ENCODE assay signal across 2 cellular contexts in the genomic region with DNA sequence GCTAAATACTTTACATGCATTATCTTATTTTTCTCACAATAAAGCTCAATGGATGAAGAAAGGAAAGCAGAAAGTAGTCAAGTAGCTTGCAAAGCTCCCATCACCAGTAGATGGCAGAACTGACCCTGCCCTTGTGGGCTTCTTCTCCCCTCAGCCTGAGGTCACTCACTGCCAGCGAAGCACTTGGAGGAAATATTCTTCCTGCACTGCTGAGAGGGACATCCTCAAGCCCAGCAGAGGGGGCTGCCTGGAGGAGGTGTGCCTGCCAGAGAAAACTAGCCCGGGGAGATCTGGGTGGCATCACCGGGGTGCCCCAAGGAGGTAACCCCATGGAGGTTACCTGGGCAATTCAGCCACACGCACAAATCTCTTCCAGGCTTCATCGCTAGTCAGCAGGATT.
TF ChIP-seq lines count a peak whose summit lies in the region.

No MANE protein-coding gene starts in this region.

TF ChIP-seq in SK-N-SH, 30 proteins besides CTCF, POLR2A, EP300 and RAD21:
- no peak for TF ChIP-seq GATA2 (CRISPR knock-in tag; IDR thresholded peaks at IDR 0.05)
- no peak for TF ChIP-seq NFIC (IDR thresholded peaks at IDR 0.05; ENCODE audit: borderline replicate concordance)
- TF ChIP-seq SMC3 (IDR thresholded peaks at IDR 0.05; ENCODE audit: low read depth, low read length) = peak; percentile 70
- TF ChIP-seq, protein P1, sequence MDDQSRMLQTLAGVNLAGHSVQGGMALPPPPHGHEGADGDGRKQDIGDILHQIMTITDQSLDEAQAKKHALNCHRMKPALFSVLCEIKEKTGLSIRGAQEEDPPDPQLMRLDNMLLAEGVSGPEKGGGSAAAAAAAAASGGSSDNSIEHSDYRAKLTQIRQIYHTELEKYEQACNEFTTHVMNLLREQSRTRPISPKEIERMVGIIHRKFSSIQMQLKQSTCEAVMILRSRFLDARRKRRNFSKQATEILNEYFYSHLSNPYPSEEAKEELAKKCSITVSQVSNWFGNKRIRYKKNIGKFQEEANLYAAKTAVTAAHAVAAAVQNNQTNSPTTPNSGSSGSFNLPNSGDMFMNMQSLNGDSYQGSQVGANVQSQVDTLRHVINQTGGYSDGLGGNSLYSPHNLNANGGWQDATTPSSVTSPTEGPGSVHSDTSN (IDR thresholded peaks at IDR 0.05) = no peak
- TF ChIP-seq SIN3A (IDR thresholded peaks at IDR 0.05; ENCODE audit: borderline replicate concordance, low read depth, low read length) = no peak
- TF ChIP-seq, protein P2, sequence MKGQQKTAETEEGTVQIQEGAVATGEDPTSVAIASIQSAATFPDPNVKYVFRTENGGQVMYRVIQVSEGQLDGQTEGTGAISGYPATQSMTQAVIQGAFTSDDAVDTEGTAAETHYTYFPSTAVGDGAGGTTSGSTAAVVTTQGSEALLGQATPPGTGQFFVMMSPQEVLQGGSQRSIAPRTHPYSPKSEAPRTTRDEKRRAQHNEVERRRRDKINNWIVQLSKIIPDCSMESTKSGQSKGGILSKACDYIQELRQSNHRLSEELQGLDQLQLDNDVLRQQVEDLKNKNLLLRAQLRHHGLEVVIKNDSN (IDR thresholded peaks at IDR 0.05; ENCODE audit: borderline replicate concordance, low read depth) = no peak
- TF ChIP-seq, protein P3, sequence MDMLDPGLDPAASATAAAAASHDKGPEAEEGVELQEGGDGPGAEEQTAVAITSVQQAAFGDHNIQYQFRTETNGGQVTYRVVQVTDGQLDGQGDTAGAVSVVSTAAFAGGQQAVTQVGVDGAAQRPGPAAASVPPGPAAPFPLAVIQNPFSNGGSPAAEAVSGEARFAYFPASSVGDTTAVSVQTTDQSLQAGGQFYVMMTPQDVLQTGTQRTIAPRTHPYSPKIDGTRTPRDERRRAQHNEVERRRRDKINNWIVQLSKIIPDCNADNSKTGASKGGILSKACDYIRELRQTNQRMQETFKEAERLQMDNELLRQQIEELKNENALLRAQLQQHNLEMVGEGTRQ (IDR thresholded peaks at IDR 0.05; ENCODE audit: borderline replicate concordance, low read depth, low read length) = no peak
- no peak for TF ChIP-seq TEAD4 (IDR thresholded peaks at IDR 0.05; ENCODE audit: borderline replicate concordance, insufficient read depth)

TF ChIP-seq in K562, 482 proteins besides CTCF, POLR2A, EP300 and RAD21:
- TF ChIP-seq CC2D1A (IDR thresholded peaks at IDR 0.05) (peak; percentile 21; the same call in 1 of the 2 replicates), SMC3 (conservative IDR thresholded peaks at IDR 0.05; ENCODE audit: insufficient read depth, low read depth, low read length) (0 out of 2 replicates have a peak, but pooled peaks have one; percentile 28), HDAC3 (IDR thresholded peaks at IDR 0.05; ENCODE audit: borderline replicate concordance, partially characterized antibody) (no peak), ZFP36 (IDR thresholded peaks at IDR 0.05; ENCODE audit: low read depth, low read length, partially characterized antibody) (peak; percentile 94), CHD1 (IDR thresholded peaks at IDR 0.05; ENCODE audit: low read length) (no peak), KLF16 (IDR thresholded peaks at IDR 0.05) (no peak), RBM25 (IDR thresholded peaks at IDR 0.05; ENCODE audit: low read depth, low read length, severe bottlenecking) (peak; percentile 44)
